34 cellular contexts compared by ENCODE assay signal in genomic region chr6:41434803-41435470, GRCh38.
"Had no signal": no experiment of that assay in that cellular context is flagged by ENCODE, and none has a peak within 500 bp of the region (broad histone marks: within the 10 kb centered on the region; RNA-seq: fewer than 3 reads in every experiment).

No MANE protein-coding gene starts in this region.

- H3K27me3 ChIP-seq: Peyer's patch, SJSA1 had no signal

- DNase-seq: activated CD4-positive, alpha-beta memory T cell treated with anti-CD3 and anti-CD28 coated beads, Interleukin-2, amount 10 ng/mL, durations not matched to agents 7 days and 5 days; activated CD4-positive, alpha-beta T cell treated with anti-CD3 and anti-CD28 coated beads for 4 hours; activated gamma-delta T cell; activated naive CD4-positive, alpha-beta T cell treated with anti-CD3 and anti-CD28 coated beads for 36 hours; activated naive CD8-positive, alpha-beta T cell treated with anti-CD3 and anti-CD28 coated beads, Interleukin-2, amount 50 U/mL, for 24 hours; activated T-cell treated with anti-CD3 and anti-CD28 coated beads, Interleukin-2, amount 50 U/mL, for 24 hours; anterior cingulate cortex; caudate nucleus; cerebellar nuclear complex; NCI-H1092 treated with DMSO at 0.1 percent for 48 hours; NCI-H1417; NCI-H146; NCI-H187; NCI-H2029 treated with DMSO at 0.1 percent for 48 hours; NCI-H2107; NCI-H2171; NCI-H510A; NCI-H526; NCI-H748 treated with DMSO at 0.1 percent for 48 hours; NK-92 treated with Interleukin-12 subunit alpha and Interleukin-12 subunit beta, amount 100 ng/mL, for 24 hours; PC-3; Peyer's patch; RPMI8226; SHP77 treated with DMSO at 0.1 percent for 48 hours; SK-N-SH had no signal

- H3K4me3 ChIP-seq: Peyer's patch, SJSA1 had no signal

- H3K27ac Mint-ChIP-seq: activated CD4-positive, alpha-beta memory T cell treated with anti-CD3 and anti-CD28 coated beads, Interleukin-2, amount 10 ng/mL, durations not matched to agents 7 days and 5 days; activated naive CD4-positive, alpha-beta T cell treated with anti-CD3 and anti-CD28 coated beads for 36 hours; activated naive CD8-positive, alpha-beta T cell; activated naive CD8-positive, alpha-beta T cell treated with anti-CD3 and anti-CD28 coated beads, Interleukin-2, amount 50 U/mL, for 24 hours; activated T-cell treated with anti-CD3 and anti-CD28 coated beads, Interleukin-2, amount 50 U/mL, for 24 hours; activated T-helper 2 cell treated with anti-CD3 and anti-CD28 coated beads, Interferon-gamma antibody, Interleukin-2, Interleukin-4, amounts not matched to agents 10 μg/mL and 5 μg/mL and 100 μg/mL, durations not matched to agents 14 hours and 24 hours and 36 hours; T-helper 1 cell treated with Interleukin-12 subunit alpha and Interleukin-12 subunit beta and Interleukin-4 antibody, amounts not matched to agents 30 μg/mL and 1 μg/mL, for 36 hours; T-helper 2 cell treated with Interferon-gamma antibody and Interleukin-4, amounts not matched to agents 5 μg/mL and 100 μg/mL, for 36 hours had no signal

- H3K4me2 ChIP-seq: SK-N-SH had no signal

- H3K9me3 Mint-ChIP-seq: activated CD4-positive, alpha-beta memory T cell treated with anti-CD3 and anti-CD28 coated beads, Interleukin-2, amount 10 ng/mL, durations not matched to agents 7 days and 5 days; activated naive CD4-positive, alpha-beta T cell treated with anti-CD3 and anti-CD28 coated beads for 36 hours; activated naive CD8-positive, alpha-beta T cell treated with anti-CD3 and anti-CD28 coated beads, Interleukin-2, amount 50 U/mL, for 24 hours; activated T-cell treated with anti-CD3 and anti-CD28 coated beads, Interleukin-2, amount 50 U/mL, for 24 hours; activated T-helper 2 cell treated with anti-CD3 and anti-CD28 coated beads, Interferon-gamma antibody, Interleukin-2, Interleukin-4, amounts not matched to agents 10 μg/mL and 5 μg/mL and 100 μg/mL, durations not matched to agents 14 hours and 24 hours and 36 hours; T-helper 1 cell treated with Interleukin-12 subunit alpha and Interleukin-12 subunit beta and Interleukin-4 antibody, amounts not matched to agents 30 μg/mL and 1 μg/mL, for 36 hours; T-helper 2 cell treated with Interferon-gamma antibody and Interleukin-4, amounts not matched to agents 5 μg/mL and 100 μg/mL, for 36 hours had no signal

- H3K9ac ChIP-seq: SK-N-SH had no signal

- H3K4me3 Mint-ChIP-seq: activated CD4-positive, alpha-beta memory T cell treated with anti-CD3 and anti-CD28 coated beads, Interleukin-2, amount 10 ng/mL, durations not matched to agents 7 days and 5 days; activated naive CD4-positive, alpha-beta T cell treated with anti-CD3 and anti-CD28 coated beads for 36 hours; activated naive CD8-positive, alpha-beta T cell; activated naive CD8-positive, alpha-beta T cell treated with anti-CD3 and anti-CD28 coated beads, Interleukin-2, amount 50 U/mL, for 24 hours; activated T-cell treated with anti-CD3 and anti-CD28 coated beads, Interleukin-2, amount 50 U/mL, for 24 hours; brain; T-helper 1 cell treated with Interleukin-12 subunit alpha and Interleukin-12 subunit beta and Interleukin-4 antibody, amounts not matched to agents 30 μg/mL and 1 μg/mL, for 36 hours; T-helper 2 cell treated with Interferon-gamma antibody and Interleukin-4, amounts not matched to agents 5 μg/mL and 100 μg/mL, for 36 hours had no signal

- H3K9me2 ChIP-seq: SK-N-SH had no signal

- ATAC-seq: activated CD4-positive, CD25-positive, alpha-beta regulatory T cell treated with anti-CD3 and anti-CD28 coated beads, Interleukin-2, amount 50 U/mL, for 24 hours; activated naive CD8-positive, alpha-beta T cell treated with anti-CD3 and anti-CD28 coated beads, Interleukin-2, amount 50 U/mL, for 24 hours; PC-3 had no signal

- H3K27ac ChIP-seq: Peyer's patch, SJSA1 had no signal

- H3K36me3 Mint-ChIP-seq: activated naive CD8-positive, alpha-beta T cell; brain had no signal

- H3K9me3 ChIP-seq: Peyer's patch, SJSA1, SK-N-SH had no signal

- H3K36me3 ChIP-seq: Peyer's patch, SJSA1 had no signal

- FAIRE-seq: bronchial epithelial cell, TTC549 had no signal
